Comparison of ENCODE assay signal across 22 cellular contexts in the genomic region with DNA sequence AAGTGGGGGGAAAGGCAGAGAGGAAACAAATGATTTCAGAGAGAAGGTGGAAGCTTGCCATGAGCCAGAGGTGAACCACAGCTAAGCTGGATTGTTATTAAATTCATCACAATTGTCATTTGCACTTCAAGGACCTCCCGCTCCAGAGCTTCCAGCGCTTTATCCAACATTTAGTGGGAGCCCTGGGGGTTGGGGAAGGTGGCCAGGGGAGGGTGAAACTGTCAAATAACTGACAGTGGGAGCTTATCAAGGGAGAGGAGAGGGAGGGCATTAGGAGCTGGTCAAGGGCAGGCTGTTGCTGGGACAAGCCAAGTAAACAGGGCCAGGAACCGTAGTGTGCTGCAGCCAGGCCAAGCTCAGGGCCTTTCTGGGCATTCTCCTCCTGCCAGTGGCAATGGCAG.
DNase-seq lines count a peak whose midpoint lies in the region; ATAC-seq and TF ChIP-seq lines count a peak whose summit lies in the region.
"Had no signal": no experiment of that assay in that cellular context is flagged by ENCODE, and none has a peak within 500 bp of the region (broad histone marks: within the 10 kb centered on the region; RNA-seq: fewer than 3 reads in every experiment).

No MANE protein-coding gene starts in this region.

- DNase-seq in activated T-cell treated with anti-CD3 and anti-CD28 coated beads, Interleukin-2, amount 50 U/mL, for 24 hours = no peak
- DNase-seq in activated T-cell treated with anti-CD3 and anti-CD28 coated beads for 4 hours = no peak
- DNase-seq in heart right ventricle = peak; percentile 60 to 64
- no peak for DNase-seq in psoas muscle
- DNase-seq in activated CD4-positive, CD25-positive, alpha-beta regulatory T cell (lab: John Stamatoyannopoulos, UW) = no peak
- no peak for DNase-seq in NCI-H524 treated with DMSO at 0.1 percent for 48 hours (lab: John Stamatoyannopoulos, UW)
- DNase-seq in KBM-7 = no peak
- DNase-seq in omental fat pad (ENCODE audit: low spot score) = no peak
- DNase-seq: activated CD8-positive, alpha-beta T cell treated with anti-CD3 and anti-CD28 coated beads, Interleukin-2, amount 10 ng/mL, durations not matched to agents 7 days and 5 days; CD8-positive, alpha-beta memory T cell; DMS153; GDM1; GM23248; mesenchymal stem cell; naive B cell; NCI-H1105 treated with DMSO at 0.1 percent for 48 hours; NCI-H2081 treated with DMSO at 0.1 percent for 48 hours; NK-92 treated with Interleukin-12 subunit alpha and Interleukin-12 subunit beta, amount 100 ng/mL, for 24 hours; PC-9; stimulated activated naive CD8-positive, alpha-beta T cell treated with anti-CD3 and anti-CD28 coated beads, Interleukin-15, amount 100 ng/mL, for 72 hours; upper lobe of left lung had no signal

- H3K4me1 ChIP-seq in heart right ventricle (peaks cover 8 to 51% (median 37%) of the 10 kb centered on the region in 9 donors), psoas muscle (peaks cover 32% of the 10 kb centered on the region)

- H3K36me3 ChIP-seq in heart right ventricle = peaks cover 0 to 38% (median 0%) of the 10 kb centered on the region in 9 donors
- peaks cover 0 to 27% of the 10 kb centered on the region in 2 donors for H3K36me3 ChIP-seq in psoas muscle (ENCODE audit: insufficient read depth in 1 of 2, low read depth in 1 of 2)

- no peak for TF ChIP-seq CTCF in heart right ventricle (IDR thresholded peaks at IDR 0.05)
- TF ChIP-seq CTCF in psoas muscle (IDR thresholded peaks at IDR 0.05) = no peak
- no peak for TF ChIP-seq CTCF in omental fat pad (IDR thresholded peaks at IDR 0.05)

- no peaks in the 10 kb centered on the region for H3K9me3 Mint-ChIP-seq in activated T-cell treated with anti-CD3 and anti-CD28 coated beads, Interleukin-2, amount 50 U/mL, for 24 hours
- H3K9me3 Mint-ChIP-seq: CD8-positive, alpha-beta memory T cell; stimulated activated naive CD8-positive, alpha-beta T cell treated with anti-CD3 and anti-CD28 coated beads, Interleukin-15, amount 100 ng/mL, for 72 hours had no signal

- peaks cover 34% of the 10 kb centered on the region for H3K36me3 Mint-ChIP-seq in activated T-cell treated with anti-CD3 and anti-CD28 coated beads, Interleukin-2, amount 50 U/mL, for 24 hours (ENCODE audit: low read depth)

- H3K27ac Mint-ChIP-seq in activated T-cell treated with anti-CD3 and anti-CD28 coated beads, Interleukin-2, amount 50 U/mL, for 24 hours = peak overlapping the region; percentile 37
- H3K27ac Mint-ChIP-seq: activated CD8-positive, alpha-beta T cell treated with anti-CD3 and anti-CD28 coated beads, Interleukin-2, amount 10 ng/mL, durations not matched to agents 7 days and 5 days; CD8-positive, alpha-beta memory T cell; naive B cell had no signal

- in situ Hi-C loops in KBM-7 (cut with MboI; ENCODE audit: low pct_unique_long_range_greater_than_20kb, low sequenced_read_pairs) = no loop called here

- no peaks in the 10 kb centered on the region for H3K4me1 Mint-ChIP-seq in activated T-cell treated with anti-CD3 and anti-CD28 coated beads, Interleukin-2, amount 50 U/mL, for 24 hours (ENCODE audit: low read depth)
- H3K4me1 Mint-ChIP-seq: CD8-positive, alpha-beta memory T cell had no signal

- H3K4me3 Mint-ChIP-seq in activated T-cell treated with anti-CD3 and anti-CD28 coated beads, Interleukin-2, amount 50 U/mL, for 24 hours = no peak overlapping the region
- H3K4me3 Mint-ChIP-seq: activated CD8-positive, alpha-beta T cell treated with anti-CD3 and anti-CD28 coated beads, Interleukin-2, amount 10 ng/mL, durations not matched to agents 7 days and 5 days; CD8-positive, alpha-beta memory T cell; naive B cell; stimulated activated naive CD8-positive, alpha-beta T cell treated with anti-CD3 and anti-CD28 coated beads, Interleukin-15, amount 100 ng/mL, for 72 hours had no signal

- intact Hi-C loops in heart right ventricle (cut with DNase I) = loop anchor here in 1 of 10 donors (2.0 kb wide), 1 partner anchor 200 kb away; no protein-coding TSS in a partner anchor
- intact Hi-C loops in psoas muscle (cut with DNase I) = no loop called here

- no peaks in the 10 kb centered on the region for H3K27me3 Mint-ChIP-seq in activated T-cell treated with anti-CD3 and anti-CD28 coated beads, Interleukin-2, amount 50 U/mL, for 24 hours
- H3K27me3 Mint-ChIP-seq: naive B cell; stimulated activated naive CD8-positive, alpha-beta T cell treated with anti-CD3 and anti-CD28 coated beads, Interleukin-15, amount 100 ng/mL, for 72 hours had no signal

- H3K27me3 ChIP-seq in heart right ventricle (no peaks in the 10 kb centered on the region), psoas muscle (ENCODE audit: insufficient read depth in 3 of 3, low read length in 2 of 3) (no peaks in the 10 kb centered on the region)
- H3K27me3 ChIP-seq: upper lobe of left lung had no signal

- 29 to 59% methylated on average over 3 of the region's 3 CpGs for WGBS in heart right ventricle, 2 donors
- WGBS in psoas muscle, 3 donors = 59 to 67% (median 66%) methylated on average over 3 of the region's 3 CpGs

- no peak overlapping the region for H3K4me3 ChIP-seq in heart right ventricle
- no peak overlapping the region for H3K4me3 ChIP-seq in psoas muscle
- H3K4me3 ChIP-seq: GM23248, PC-9, upper lobe of left lung had no signal

- no peaks in the 10 kb centered on the region for H3K9me3 ChIP-seq in heart right ventricle
- no peaks in the 10 kb centered on the region for H3K9me3 ChIP-seq in psoas muscle
- H3K9me3 ChIP-seq: upper lobe of left lung had no signal

- peak; percentile 72 to 94 (median 86) for ATAC-seq in heart right ventricle
- ATAC-seq in psoas muscle = no peak
- no peak for ATAC-seq in omental fat pad (ENCODE audit: low FRiP score)
- ATAC-seq: activated CD4-positive, CD25-positive, alpha-beta regulatory T cell treated with anti-CD3 and anti-CD28 coated beads, Interleukin-2, amount 50 U/mL, for 24 hours; activated CD8-positive, alpha-beta T cell treated with anti-CD3 and anti-CD28 coated beads, Interleukin-2, amount 10 ng/mL, durations not matched to agents 7 days and 5 days; stimulated activated naive CD8-positive, alpha-beta T cell treated with anti-CD3 and anti-CD28 coated beads, Interleukin-15, amount 100 ng/mL, for 72 hours had no signal

- peak overlapping the region; percentile 52 to 88 (median 83) for H3K27ac ChIP-seq in heart right ventricle
- peak overlapping the region; percentile 43 for H3K27ac ChIP-seq in psoas muscle
- H3K27ac ChIP-seq: GM23248, PC-9, upper lobe of left lung had no signal

Comparison
In these comparisons a context has a peak if more than half of its experiments do, and no peak if none do; other contexts are left out.
1. DNase-seq: peak in heart right ventricle (2 of 2); none in activated T-cell treated with anti-CD3 and anti-CD28 coated beads, Interleukin-2, amount 50 U/mL, for 24 hours (single experiment), activated T-cell treated with anti-CD3 and anti-CD28 coated beads for 4 hours (single experiment), psoas muscle (0 of 2), activated CD4-positive, CD25-positive, alpha-beta regulatory T cell (0 of 4), NCI-H524 treated with DMSO at 0.1 percent for 48 hours (single experiment), KBM-7 (single experiment) and omental fat pad (single experiment).
2. ATAC-seq: peak in heart right ventricle (8 of 8); none in psoas muscle (0 of 4) and omental fat pad (single experiment).